11 cellular contexts compared by ENCODE assay signal in genomic region chr1:12511128-12511484, GRCh38.
DNase-seq lines count a peak whose midpoint lies in the region; ATAC-seq, FAIRE-seq and TF ChIP-seq lines count a peak whose summit lies in the region.
"Had no signal": no experiment of that assay in that cellular context is flagged by ENCODE, and none has a peak within 500 bp of the region (broad histone marks: within the 10 kb centered on the region; RNA-seq: fewer than 3 reads in every experiment).

No MANE protein-coding gene starts in this region.

- no peaks in the 10 kb centered on the region for H4K20me1 ChIP-seq in K562 (replicated peaks; ENCODE audit: control insufficient read depth, insufficient read depth, low read length)

- no peak overlapping the region for H2AFZ ChIP-seq in K562 (ENCODE audit: low read depth, low read length)

- CTCF ChIA-PET in activated CD8-positive, alpha-beta memory T cell treated with anti-CD3 and anti-CD28 coated beads, Interleukin-2, amount 10 ng/mL, durations not matched to agents 7 days and 5 days (lab: Charles Lee) = interaction anchor here (1.0 to 4.2 kb wide), 8 partner anchors 15 to 197 kb away, joined by 3 to 27 read pairs (median 5); partner anchors contain the start of gene DHRS3
- CTCF ChIA-PET in K562 (lab: Yijun Ruan, JAX; ENCODE audit: low intra/inter-chr PET ratio) = no interaction called here

- no peak for ATAC-seq in activated CD8-positive, alpha-beta memory T cell treated with anti-CD3 and anti-CD28 coated beads, Interleukin-2, amount 10 ng/mL, durations not matched to agents 7 days and 5 days
- ATAC-seq in K562 (no peak), lower lobe of right lung (no peak)

- H3K9ac ChIP-seq in K562 (ENCODE audit: insufficient read depth in 1 of 2, low read depth in 2 of 2, low read length in 2 of 2) = peak overlapping the region; percentile 44 to 69; a peak in 3 of 4 replicates

- H3K9me1 ChIP-seq in K562 (ENCODE audit: control insufficient read depth, insufficient read depth, low read length) = no peaks in the 10 kb centered on the region

- TF ChIP-seq CTCF in K562 (IDR thresholded peaks at IDR 0.05 in 2 of 3, conservative IDR thresholded peaks at IDR 0.05 in 1 of 3; ENCODE audit: insufficient read depth in 2 of 3, low read depth in 1 of 3, low read length in 3 of 3) (no peak), lower lobe of right lung (IDR thresholded peaks at IDR 0.05) (no peak), GM10266 (IDR thresholded peaks at IDR 0.05; ENCODE audit: control insufficient read depth, insufficient read depth, low read depth, missing control alignments) (no peak)

- H3K4me3 ChIP-seq in K562 = no peak overlapping the region
- H3K4me3 ChIP-seq in lower lobe of right lung = peak overlapping the region; percentile 30

- POLR2A ChIA-PET in K562 (lab: Yijun Ruan, JAX) = interaction anchor here (0.6 to 3.9 kb wide), 6 partner anchors 14 to 109 kb away, joined by 3 to 26 read pairs (median 5); no protein-coding TSS in a partner anchor

- TF ChIP-seq RAD21 in K562 (CRISPR knock-in tag; conservative IDR thresholded peaks at IDR 0.05 in 1 of 2, IDR thresholded peaks at IDR 0.05 in 1 of 2) = no peak

- no peaks in the 10 kb centered on the region for H3K27me3 Mint-ChIP-seq in activated CD8-positive, alpha-beta memory T cell treated with anti-CD3 and anti-CD28 coated beads, Interleukin-2, amount 10 ng/mL, durations not matched to agents 7 days and 5 days
- H3K27me3 Mint-ChIP-seq: memory B cell had no signal

- 89% methylated on average over 3 of the region's 3 CpGs for WGBS in K562 (ENCODE audit: insufficient coverage, low coverage, missing lambda C conversion rate)

- no peak for FAIRE-seq in K562 (lab: Jason Lieb, UNC)
- FAIRE-seq in RCC 7860 (lab: Jason Lieb, UNC) = no peak

- DNase-seq in activated CD8-positive, alpha-beta memory T cell treated with anti-CD3 and anti-CD28 coated beads, Interleukin-2, amount 10 ng/mL, durations not matched to agents 7 days and 5 days = no peak
- no peak for DNase-seq in activated CD8-positive, alpha-beta memory T cell treated with anti-CD3 and anti-CD28 coated beads for 24 hours
- DNase-seq in K562 (ENCODE audit: extremely low read depth in 1 of 4, low spot score in 3 of 4) (no peak), lower lobe of right lung (no peak), GM10266 (ENCODE audit: extremely low spot score) (no peak), retina (no peak), RCC 7860 (ENCODE audit: low spot score) (no peak)
- DNase-seq: foreskin fibroblast, SHP77 had no signal

- H3K4me3 Mint-ChIP-seq in activated CD8-positive, alpha-beta memory T cell treated with anti-CD3 and anti-CD28 coated beads, Interleukin-2, amount 10 ng/mL, durations not matched to agents 7 days and 5 days = peak overlapping the region; percentile 72
- H3K4me3 Mint-ChIP-seq: memory B cell had no signal

- peak overlapping the region; percentile 96 for H3K27ac Mint-ChIP-seq in activated CD8-positive, alpha-beta memory T cell treated with anti-CD3 and anti-CD28 coated beads, Interleukin-2, amount 10 ng/mL, durations not matched to agents 7 days and 5 days

- intact Hi-C loops in K562 (cut with micrococcal nuclease) = loop anchor here (5.0 kb wide), 1 partner anchor 104 kb away; no protein-coding TSS in a partner anchor
- intact Hi-C loops in lower lobe of right lung (cut with DNase I) = no loop called here

- no peaks in the 10 kb centered on the region for H3K79me2 ChIP-seq in K562 (ENCODE audit: control insufficient read depth, insufficient read depth, low read length)

- peaks cover 21% of the 10 kb centered on the region for H3K36me3 Mint-ChIP-seq in activated CD8-positive, alpha-beta memory T cell treated with anti-CD3 and anti-CD28 coated beads, Interleukin-2, amount 10 ng/mL, durations not matched to agents 7 days and 5 days

- H3K4me1 ChIP-seq in K562 (replicated peaks in 1 of 2; ENCODE audit: control insufficient read depth in 2 of 2, insufficient read depth in 2 of 2, low read length in 2 of 2) (peaks cover 28 to 30% of the 10 kb centered on the region in 2 experiments), lower lobe of right lung (peaks cover 28% of the 10 kb centered on the region)

- BruUV-seq in K562 (replicated peaks; lab: Mats Ljungman, UMichigan) = no TSS peak

- peak overlapping the region; percentile 71; the same call in 2 of the 3 replicates for H3K27ac ChIP-seq in K562 (ENCODE audit: extremely low read depth, low read depth, low read length)
- peak overlapping the region; percentile 62 for H3K27ac ChIP-seq in lower lobe of right lung
- H3K27ac ChIP-seq in temporal lobe (ENCODE audit: low read depth, low read length) = peak overlapping the region; percentile 46

- in situ Hi-C loops in K562 (cut with MboI) = no loop called here

- H3K4me2 ChIP-seq in K562 (ENCODE audit: insufficient read depth, low read length) = peak overlapping the region; percentile 59; the same call in 1 of the 2 replicates

- H3K27me3 ChIP-seq in K562 (ENCODE audit: control insufficient read depth in 2 of 2, insufficient read depth in 2 of 2, low read length in 2 of 2) (no peaks in the 10 kb centered on the region), lower lobe of right lung (ENCODE audit: low read depth) (no peaks in the 10 kb centered on the region)

- no peaks in the 10 kb centered on the region for H3K9me3 Mint-ChIP-seq in activated CD8-positive, alpha-beta memory T cell treated with anti-CD3 and anti-CD28 coated beads, Interleukin-2, amount 10 ng/mL, durations not matched to agents 7 days and 5 days (ENCODE audit: low read depth)
- H3K9me3 Mint-ChIP-seq: memory B cell had no signal

- H3K36me3 ChIP-seq in K562 (ENCODE audit: control insufficient read depth, insufficient read depth, low read length) (peaks cover 43% of the 10 kb centered on the region), lower lobe of right lung (peaks cover 35% of the 10 kb centered on the region)

- TF ChIP-seq EP300 in K562 (IDR thresholded peaks at IDR 0.05; ENCODE audit: low read length) = no peak

- H3K9me3 ChIP-seq in K562 (replicated peaks; ENCODE audit: control insufficient read depth, insufficient read depth, low read depth, low read length) (no peaks in the 10 kb centered on the region), lower lobe of right lung (no peaks in the 10 kb centered on the region)

- TF ChIP-seq POLR2A in K562 (conservative IDR thresholded peaks at IDR 0.05) = no peak

- H3K4me1 Mint-ChIP-seq in activated CD8-positive, alpha-beta memory T cell treated with anti-CD3 and anti-CD28 coated beads, Interleukin-2, amount 10 ng/mL, durations not matched to agents 7 days and 5 days = peaks cover 28% of the 10 kb centered on the region

TF ChIP-seq in K562, 482 proteins besides CTCF, POLR2A, EP300 and RAD21:
- no peak for TF ChIP-seq ZNF551 (CRISPR knock-in tag; IDR thresholded peaks at IDR 0.05)
- peak; percentile 53 for TF ChIP-seq CEBPG (CRISPR knock-in tag; IDR thresholded peaks at IDR 0.05)
- peak; percentile 58 to 70; a peak in 3 of 4 replicates for TF ChIP-seq CEBPG (tag; conservative IDR thresholded peaks at IDR 0.05 in 1 of 2, IDR thresholded peaks at IDR 0.05 in 1 of 2)
- 0 out of 2 replicates have a peak, but pooled peaks have one; percentile 49 for TF ChIP-seq FOXP1 (CRISPR knock-in tag; IDR thresholded peaks at IDR 0.05)
- peak; percentile 66 for TF ChIP-seq CEBPB (tag; IDR thresholded peaks at IDR 0.05)
- TF ChIP-seq MAX (CRISPR knock-in tag; IDR thresholded peaks at IDR 0.05) = 0 out of 2 replicates have a peak, but pooled peaks have one; percentile 5
- TF ChIP-seq GTF2E2 (tag; IDR thresholded peaks at IDR 0.05) = peak; percentile 67
- no peak for TF ChIP-seq U2AF2 (optimal IDR thresholded peaks at IDR 0.05; ENCODE audit: low read depth, low read length)
